Comparison of ENCODE assay signal across 9 cellular contexts in the genomic region with DNA sequence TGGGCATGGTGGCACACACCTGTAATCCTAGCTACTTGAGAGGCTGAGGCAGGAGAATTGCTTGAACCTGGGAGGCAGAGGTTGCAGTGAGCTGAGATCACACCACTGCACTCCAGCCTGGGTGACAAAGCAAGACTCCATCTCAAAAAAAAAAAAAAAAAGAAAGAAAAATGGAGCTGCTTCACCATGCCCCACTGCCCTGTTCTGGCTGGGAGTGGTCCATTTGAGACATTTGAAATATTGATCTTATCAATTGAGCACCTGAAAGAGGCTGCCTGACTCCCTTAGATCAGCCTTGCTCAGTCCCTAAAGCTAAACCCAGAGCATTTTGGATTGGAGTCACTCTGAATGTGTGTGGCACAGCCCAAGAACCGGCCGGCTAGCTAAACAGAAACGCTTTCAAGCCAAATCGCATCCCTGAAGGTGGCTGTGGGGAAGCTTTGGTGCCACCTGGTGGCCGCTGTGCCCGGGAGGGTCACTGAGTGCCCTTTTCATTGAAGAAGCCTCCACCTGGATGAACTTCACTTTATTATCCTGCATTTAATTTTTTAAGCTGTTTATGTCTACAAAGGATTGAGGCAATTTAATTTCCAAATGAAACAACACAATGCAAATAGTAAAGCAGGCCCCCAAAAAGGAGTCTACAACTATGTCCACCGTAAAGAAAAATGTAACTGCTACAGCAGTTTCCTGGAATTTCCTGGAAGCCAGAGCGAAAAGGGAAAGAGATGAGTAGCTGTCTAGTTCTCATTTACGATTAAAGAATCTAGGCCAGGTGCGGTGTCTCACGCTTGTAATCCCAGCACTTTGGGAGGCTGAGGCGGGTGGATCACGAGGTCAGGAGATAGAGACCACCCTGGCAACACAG. TPM values are rescaled to one million over a fixed set of nuclear protein-coding genes. Genes with fewer than 3 reads are reported as not detected.
A peak's percentile ranks its signal among the peaks of the same experiment; 100 is the strongest.
DNase-seq lines count a peak whose midpoint lies in the region; ATAC-seq lines count a peak whose summit lies in the region.
"Had no signal": no experiment of that assay in that cellular context is flagged by ENCODE, and none has a peak within 500 bp of the region (broad histone marks: within the 10 kb centered on the region; RNA-seq: fewer than 3 reads in every experiment).

No MANE protein-coding gene starts in this region.

- H3K27ac ChIP-seq in caudate nucleus (ENCODE audit: low read depth, low read length): peak overlapping the region; percentile 49
- H3K27ac ChIP-seq: epithelial cell of prostate had no signal

- in situ Hi-C loops in G401 (cut with HindIII; ENCODE audit: low sequenced_read_pairs): no loop called here

- peak; percentile 59 for ATAC-seq in HG02588 (IDR thresholded peaks at IDR 0.05; ENCODE audit: unreplicated experiment)
- no peak for ATAC-seq in HG02970 (IDR thresholded peaks at IDR 0.05; ENCODE audit: low FRiP score, unreplicated experiment)

- DNase-seq in G401 (ENCODE audit: low spot score): peak; percentile 84
- peak; percentile 3 for DNase-seq in NCI-H2196 treated with DMSO at 0.1 percent for 48 hours (lab: John Stamatoyannopoulos, UW; ENCODE audit: unreplicated experiment)
- peak; percentile 78 for DNase-seq in activated CD4-positive, CD25-positive, alpha-beta regulatory T cell treated with anti-CD3 and anti-CD28 coated beads, Interleukin-2, amount 50 U/mL, for 72 hours
- peak in 59 of 61 donors; percentile 7 to 86 (median 66) for DNase-seq in caudate nucleus (lab: John Stamatoyannopoulos, UW)
- peak; percentile 74 for DNase-seq in kidney tubule cell (ENCODE audit: low spot score)
- peak; percentile 43 for DNase-seq in stimulated activated CD4-positive, alpha-beta T cell treated with anti-CD3 and anti-CD28 coated beads, Interleukin-2, amount 100 ng/mL, for 4 hours (ENCODE audit: low read depth)

RNA-seq across cellular contexts. Expression of a gene that starts 53.1 kb away (rescaled TPM):
- not detected in 2 replicates for total RNA-seq in G401 (2014; rRNA removed; shearing (Covaris generic))

Comparison
In these comparisons a context has a peak if more than half of its experiments do, and no peak if none do; other contexts are left out.
1. DNase-seq: peak in every context shown above with its lines; median percentile 84 in G401; 78 in activated CD4-positive, CD25-positive, alpha-beta regulatory T cell treated with anti-CD3 and anti-CD28 coated beads, Interleukin-2, amount 50 U/mL, for 72 hours; 74 in kidney tubule cell; 66 in caudate nucleus; 43 in stimulated activated CD4-positive, alpha-beta T cell treated with anti-CD3 and anti-CD28 coated beads, Interleukin-2, amount 100 ng/mL, for 4 hours; 3 in NCI-H2196 treated with DMSO at 0.1 percent for 48 hours.